ENCODE assay signal across 9 cellular contexts in genomic region chr6:37699138-37699766, GRCh38. TPM values are rescaled to one million over a fixed set of nuclear protein-coding genes. Genes with fewer than 3 reads are reported as not detected.
DNase-seq lines count a peak whose midpoint lies in the region; ATAC-seq and TF ChIP-seq lines count a peak whose summit lies in the region.
"Had no signal": no experiment of that assay in that cellular context is flagged by ENCODE, and none has a peak within 500 bp of the region (broad histone marks: within the 10 kb centered on the region; RNA-seq: fewer than 3 reads in every experiment).

No MANE protein-coding gene starts in this region.

- WGBS in IMR-90 (ENCODE audit: extremely low coverage in 2 of 2, insufficient read length in 1 of 2), 2 experiments: 52% methylated on average over 4 of the region's 32 CpGs; no CpG with 5 or more reads in 1 of the 2 experiments

- H3K36me3 ChIP-seq in BJ (ENCODE audit: control insufficient read depth, insufficient read depth, low read length): no peaks in the 10 kb centered on the region
- H3K36me3 ChIP-seq in IMR-90 (ENCODE audit: control insufficient read depth, insufficient read depth, low read length): no peaks in the 10 kb centered on the region
- H3K36me3 ChIP-seq in iPS-20b (ENCODE audit: insufficient read depth, low read depth, low read length): no peaks in the 10 kb centered on the region
- H3K36me3 ChIP-seq in thoracic aorta: no peaks in the 10 kb centered on the region

- no peak overlapping the region for H3K27ac Mint-ChIP-seq in activated T-helper 1 cell treated with anti-CD3 and anti-CD28 coated beads, Interleukin-12 subunit alpha, Interleukin-12 subunit beta, Interleukin-2, Interleukin-4 antibody, amounts not matched to agents 30 ng/mL and 10 ng/mL and 1 ng/mL, durations not matched to agents 14 hours and 24 hours and 36 hours

- peaks cover 2% of the 10 kb centered on the region for H3K9me1 ChIP-seq in IMR-90 (ENCODE audit: insufficient read depth, low read length)

- dilution Hi-C loops in IMR-90 (cut with HindIII; ENCODE audit: low sequenced_read_pairs, unreplicated experiment): no loop called here

- peaks cover 20% of the 10 kb centered on the region for H4K20me1 ChIP-seq in IMR-90 (ENCODE audit: insufficient read depth, low read length)

- peak overlapping the region; percentile 12 for H2AK9ac ChIP-seq in IMR-90 (replicated peaks; ENCODE audit: low read depth, low read length, poor library complexity)

- no peak overlapping the region for H2BK5ac ChIP-seq in IMR-90 (ENCODE audit: low read depth, low read length, poor library complexity, severe bottlenecking)

- H2BK20ac ChIP-seq in IMR-90 (ENCODE audit: low read depth, low read length): no peak overlapping the region

- H3K4me1 Mint-ChIP-seq in activated T-helper 1 cell treated with anti-CD3 and anti-CD28 coated beads, Interleukin-12 subunit alpha, Interleukin-12 subunit beta, Interleukin-2, Interleukin-4 antibody, amounts not matched to agents 30 ng/mL and 10 ng/mL and 1 ng/mL, durations not matched to agents 14 hours and 24 hours and 36 hours (ENCODE audit: low read depth): peaks cover 28% of the 10 kb centered on the region

- H3K56ac ChIP-seq in IMR-90 (ENCODE audit: extremely low read depth, insufficient read depth, low read length): no peak overlapping the region

- H3K9me3 ChIP-seq in IMR-90 (ENCODE audit: control insufficient read depth, insufficient read depth, low read length) (no peaks in the 10 kb centered on the region), iPS-20b (ENCODE audit: insufficient read depth, low read depth, low read length) (peaks cover 3% of the 10 kb centered on the region; the same call in 1 of the 2 replicates), thoracic aorta (no peaks in the 10 kb centered on the region)

- H4K5ac ChIP-seq in IMR-90 (ENCODE audit: low read depth, low read length): no peak overlapping the region

- H3K27me3 Mint-ChIP-seq in activated T-helper 1 cell treated with anti-CD3 and anti-CD28 coated beads, Interleukin-12 subunit alpha, Interleukin-12 subunit beta, Interleukin-2, Interleukin-4 antibody, amounts not matched to agents 30 ng/mL and 10 ng/mL and 1 ng/mL, durations not matched to agents 14 hours and 24 hours and 36 hours (ENCODE audit: insufficient read depth): peaks cover 31% of the 10 kb centered on the region

- CTCF ChIA-PET in BJ (lab: Yijun Ruan, JAX): interaction anchor here (0.6 to 0.9 kb wide), 2 partner anchors 42 to 218 kb away, joined by 3 read pairs; no protein-coding TSS in a partner anchor
- CTCF ChIA-PET in IMR-90 (lab: Yijun Ruan, JAX): no interaction called here

- in situ Hi-C loops in IMR-90 (cut with MboI; ENCODE audit: low sequenced_read_pairs): no loop called here

- H3K9ac ChIP-seq in IMR-90 (ENCODE audit: low read depth, low read length) (no peak overlapping the region), iPS-20b (ENCODE audit: low read depth, low read length) (no peak overlapping the region)

- peak overlapping the region; percentile 89; the same call in 1 of the 2 replicates for H3K4me2 ChIP-seq in IMR-90 (ENCODE audit: low read depth, low read length)

- H3K14ac ChIP-seq in IMR-90 (replicated peaks; ENCODE audit: low read depth, low read length): no peak overlapping the region

- BruUV-seq in IMR-90 (replicated peaks; lab: Mats Ljungman, UMichigan): no TSS peak

- H3K4me3 Mint-ChIP-seq in activated T-helper 1 cell treated with anti-CD3 and anti-CD28 coated beads, Interleukin-12 subunit alpha, Interleukin-12 subunit beta, Interleukin-2, Interleukin-4 antibody, amounts not matched to agents 30 ng/mL and 10 ng/mL and 1 ng/mL, durations not matched to agents 14 hours and 24 hours and 36 hours: peak overlapping the region; percentile 74

- peak overlapping the region; percentile 66 for H3K4me3 ChIP-seq in BJ (ENCODE audit: low read depth, low read length)
- peak overlapping the region; percentile 56; the same call in 1 of the 2 replicates for H3K4me3 ChIP-seq in IMR-90 (ENCODE audit: insufficient read depth, low read depth, low read length)
- H3K4me3 ChIP-seq in iPS-20b (ENCODE audit: low read length): peak overlapping the region; percentile 72; the same call in 1 of the 2 replicates
- H3K4me3 ChIP-seq in thoracic aorta: peak overlapping the region; percentile 81

- H3K18ac ChIP-seq in IMR-90 (ENCODE audit: low read depth, low read length): no peak overlapping the region

- peaks cover 0 to 8% of the 10 kb centered on the region in 2 experiments; a peak in 1 of 4 replicates for H3K79me1 ChIP-seq in IMR-90 (ENCODE audit: low read depth in 1 of 2, low read length in 2 of 2)

- no peak overlapping the region for H3K4ac ChIP-seq in IMR-90 (ENCODE audit: low read depth, low read length)

- H3K9me3 Mint-ChIP-seq in activated T-helper 1 cell treated with anti-CD3 and anti-CD28 coated beads, Interleukin-12 subunit alpha, Interleukin-12 subunit beta, Interleukin-2, Interleukin-4 antibody, amounts not matched to agents 30 ng/mL and 10 ng/mL and 1 ng/mL, durations not matched to agents 14 hours and 24 hours and 36 hours: no peaks in the 10 kb centered on the region

- H3K4me1 ChIP-seq in IMR-90 (ENCODE audit: control insufficient read depth, insufficient read depth, low read length) (peaks cover 12% of the 10 kb centered on the region), iPS-20b (ENCODE audit: insufficient read depth, low read length) (no peaks in the 10 kb centered on the region; the same call in 1 of the 2 replicates), thoracic aorta (ENCODE audit: control insufficient read depth in 1 of 2, low read depth in 2 of 2) (peaks cover 16 to 27% of the 10 kb centered on the region in 2 donors)

- H4K8ac ChIP-seq in IMR-90 (ENCODE audit: low read depth in 2 of 2, low read length in 2 of 2): no peak overlapping the region

- 0 out of 2 replicates have a peak overlapping the region, but pooled peaks have one; percentile 5 for H3K23ac ChIP-seq in IMR-90 (ENCODE audit: low read depth, low read length)

- peak overlapping the region; percentile 87 for H2AFZ ChIP-seq in IMR-90 (replicated peaks; ENCODE audit: low read length, poor library complexity)

- DNase-seq in BJ (ENCODE audit: low read depth) (no peak), IMR-90 (no peak), thoracic aorta (ENCODE audit: low spot score) (no peak), cerebellar nuclear complex (lab: John Stamatoyannopoulos, UW) (no peak), omental fat pad (ENCODE audit: low spot score) (no peak)
- DNase-seq in activated T-helper 1 cell treated with anti-CD3 and anti-CD28 coated beads, Interleukin-12 subunit alpha, Interleukin-12 subunit beta, Interleukin-2, Interleukin-4 antibody, amounts not matched to agents 30 ng/mL and 10 ng/mL and 1 ng/mL, durations not matched to agents 14 hours and 24 hours and 36 hours (ENCODE audit: low spot score): no peak

- POLR2A ChIA-PET in BJ (lab: Charles Lee): interaction anchor here (0.6 kb wide), 1 partner anchor 146 kb away, joined by 5 read pairs; no protein-coding TSS in a partner anchor
- POLR2A ChIA-PET in IMR-90 (lab: Charles Lee; ENCODE audit: unreplicated experiment): interaction anchor here (0.6 kb wide), 1 partner anchor 130 kb away, joined by 5 read pairs; no protein-coding TSS in a partner anchor

- no peak for TF ChIP-seq RAD21 in IMR-90 (IDR thresholded peaks at IDR 0.05; ENCODE audit: low read length)

- no peak overlapping the region for H2BK120ac ChIP-seq in IMR-90 (ENCODE audit: low read depth, low read length)

- H3K27me3 ChIP-seq in BJ (ENCODE audit: control insufficient read depth, insufficient read depth, low read length) (peaks cover 6% of the 10 kb centered on the region), IMR-90 (ENCODE audit: control insufficient read depth, insufficient read depth, low read length) (peaks cover 8% of the 10 kb centered on the region; the same call in 1 of the 2 replicates), iPS-20b (ENCODE audit: insufficient read depth, low read length) (peaks cover 92% of the 10 kb centered on the region), thoracic aorta (replicated peaks; ENCODE audit: insufficient read depth) (no peaks in the 10 kb centered on the region)

- no peak overlapping the region for H2BK15ac ChIP-seq in IMR-90 (ENCODE audit: low read depth, low read length)

- H2AK5ac ChIP-seq in IMR-90 (ENCODE audit: low read depth, low read length): no peak overlapping the region

- no peak for TF ChIP-seq POLR2A in IMR-90 (IDR thresholded peaks at IDR 0.05; ENCODE audit: low read depth, low read length)

- H3K27ac ChIP-seq in IMR-90 (ENCODE audit: insufficient read depth, low read length) (no peak overlapping the region), iPS-20b (ENCODE audit: low read length) (no peak overlapping the region), thoracic aorta (no peak overlapping the region)
- H3K27ac ChIP-seq: HL-60 had no signal

- intact Hi-C loops in IMR-90 (cut with micrococcal nuclease): loop anchor here (5.0 kb wide), 1 partner anchor 973 kb away; no protein-coding TSS in a partner anchor
- intact Hi-C loops in activated T-helper 1 cell treated with anti-CD3 and anti-CD28 coated beads, Interleukin-12 subunit alpha, Interleukin-12 subunit beta, Interleukin-2, Interleukin-4 antibody, amounts not matched to agents 30 ng/mL and 10 ng/mL and 1 ng/mL, durations not matched to agents 14 hours and 24 hours and 36 hours (cut with micrococcal nuclease): loop anchor here (5.0 kb wide), 2 partner anchors 118 to 1413 kb away; partner anchors contain the start of gene ZFAND3

- no peak for TF ChIP-seq CTCF in BJ (IDR thresholded peaks at IDR 0.05; ENCODE audit: insufficient read depth, low read depth, low read length)
- no peak for TF ChIP-seq CTCF in IMR-90 (conservative IDR thresholded peaks at IDR 0.05; ENCODE audit: low read depth, low read length)
- TF ChIP-seq CTCF in thoracic aorta (IDR thresholded peaks at IDR 0.05): no peak
- no peak for TF ChIP-seq CTCF in omental fat pad (IDR thresholded peaks at IDR 0.05)

- no peak overlapping the region for H4K91ac ChIP-seq in IMR-90 (ENCODE audit: insufficient read depth, low read depth, low read length)

- no peaks in the 10 kb centered on the region for H3K36me3 Mint-ChIP-seq in activated T-helper 1 cell treated with anti-CD3 and anti-CD28 coated beads, Interleukin-12 subunit alpha, Interleukin-12 subunit beta, Interleukin-2, Interleukin-4 antibody, amounts not matched to agents 30 ng/mL and 10 ng/mL and 1 ng/mL, durations not matched to agents 14 hours and 24 hours and 36 hours (ENCODE audit: low read depth)

- ATAC-seq in IMR-90 (ENCODE audit: low read depth): no peak
- no peak for ATAC-seq in thoracic aorta (ENCODE audit: insufficient number of reproducible peaks, low FRiP score, low read depth)
- no peak for ATAC-seq in GM21515 (IDR thresholded peaks at IDR 0.05; ENCODE audit: unreplicated experiment)
- no peak for ATAC-seq in omental fat pad (ENCODE audit: low FRiP score)

RNA-seq across cellular contexts. Expression of gene MDGA1, which starts 1.6 kb away (rescaled TPM):
- 1.5 and 2.9 TPM in 2 replicates for polyA plus RNA-seq in BJ (2011; rRNA removed)
- 3.1 and 4.5 TPM in 2 replicates for polyA minus RNA-seq in BJ (2011; rRNA and poly(A)+ RNA removed)
- total RNA-seq in IMR-90 (2012; rRNA removed): 4.3 and 5.0 TPM in 2 replicates
- 13.4 and 17.2 TPM in 2 replicates for polyA plus RNA-seq in IMR-90 (2012; rRNA removed)
- 8.5 and 11.7 TPM in 2 replicates for polyA plus RNA-seq in IMR-90 (2012; cell fraction: cytosol; rRNA removed)
- polyA plus RNA-seq in IMR-90 (2012; cell fraction: nucleus; rRNA removed; ENCODE audit: low replicate concordance): 23.1 and 50.4 TPM in 2 replicates
- total RNA-seq in activated T-helper 1 cell treated with anti-CD3 and anti-CD28 coated beads, Interleukin-12 subunit alpha, Interleukin-12 subunit beta, Interleukin-2, Interleukin-4 antibody, amounts not matched to agents 30 ng/mL and 10 ng/mL and 1 ng/mL, durations not matched to agents 14 hours and 24 hours and 36 hours: 5.4 and 5.7 TPM in 2 replicates
- 1 to 10 TPM; 6.8 to 7.3 TPM for total RNA-seq in thoracic aorta
- total RNA-seq in omental fat pad: 1 to 10 TPM; 2.2 to 9.5 (median 5.4) TPM
